31 cellular contexts compared by ENCODE assay signal in genomic region chr12:57315681-57316080, GRCh38.
DNase-seq lines count a peak whose midpoint lies in the region; ATAC-seq and TF ChIP-seq lines count a peak whose summit lies in the region.
"Had no signal": no experiment of that assay in that cellular context is flagged by ENCODE, and none has a peak within 500 bp of the region (broad histone marks: within the 10 kb centered on the region; RNA-seq: fewer than 3 reads in every experiment).

No MANE protein-coding gene starts in this region.

- H3K27ac Mint-ChIP-seq in MCF 10A (ENCODE audit: low read depth, unreplicated experiment) (no peak overlapping the region), WTC11 (peak overlapping the region; percentile 19; the same call in 1 of the 2 replicates)

- H3K4me3 Mint-ChIP-seq in MCF 10A (ENCODE audit: unreplicated experiment) (no peak overlapping the region), WTC11 (no peak overlapping the region)
- H3K4me3 Mint-ChIP-seq: CD4-positive, alpha-beta memory T cell had no signal

- H3K36me3 Mint-ChIP-seq in MCF 10A (ENCODE audit: insufficient read depth, unreplicated experiment) (peaks cover 6% of the 10 kb centered on the region), WTC11 (no peaks in the 10 kb centered on the region)

- no peak for TF ChIP-seq CTCF in MCF 10A (IDR thresholded peaks at IDR 0.05; ENCODE audit: unreplicated experiment)
- TF ChIP-seq CTCF in breast epithelium (IDR thresholded peaks at IDR 0.05), result no peak
- no peak for TF ChIP-seq CTCF in WTC11 (IDR thresholded peaks at IDR 0.05)

- intact Hi-C loops in MCF 10A (cut with micrococcal nuclease) (no loop called here), breast epithelium (cut with DNase I; ENCODE audit: low total_unique reads) (no loop called here)

- no peak for TF ChIP-seq POLR2A in breast epithelium (IDR thresholded peaks at IDR 0.05)

- H3K4me3 ChIP-seq in breast epithelium, result no peak overlapping the region
- H3K4me3 ChIP-seq: A549, GM12878, SJSA1 had no signal

- H3K27me3 Mint-ChIP-seq in MCF 10A (ENCODE audit: insufficient read depth, unreplicated experiment), result no peaks in the 10 kb centered on the region
- H3K27me3 Mint-ChIP-seq in WTC11 (ENCODE audit: low read depth), result no peaks in the 10 kb centered on the region
- H3K27me3 Mint-ChIP-seq: CD4-positive, alpha-beta memory T cell had no signal

- no peak for ATAC-seq in WTC11
- ATAC-seq in esophagus mucosa, result peak; percentile 44
- ATAC-seq in HG02884 (IDR thresholded peaks at IDR 0.05; ENCODE audit: unreplicated experiment), result no peak
- ATAC-seq: A549, GM12878, HCT116, HepG2, PC-3, Right ventricle myocardium inferior had no signal

- CTCF ChIA-PET in MCF 10A (lab: Yijun Ruan, JAX) (interaction anchor here (0.6 to 1.3 kb wide), 5 partner anchors 8 to 814 kb away, joined by 3 to 6 read pairs (median 4); partner anchors contain the start of gene INHBE), WTC11 (lab: Charles Lee) (interaction anchor here (2.2 kb wide), 1 partner anchor 137 kb away, joined by 7 read pairs; no protein-coding TSS in a partner anchor)

- peak; percentile 8 for DNase-seq in MCF 10A (ENCODE audit: unreplicated experiment)
- DNase-seq in breast epithelium (ENCODE audit: low spot score in 2 of 2), result no peak
- DNase-seq in WTC11 (ENCODE audit: low spot score), result no peak
- no peak for DNase-seq in NCI-H2029 (lab: John Stamatoyannopoulos, UW)
- no peak for DNase-seq in superior temporal gyrus (ENCODE audit: extremely low spot score)
- DNase-seq in activated CD8-positive, alpha-beta memory T cell treated with anti-CD3 and anti-CD28 coated beads, Interleukin-2, amount 50 U/mL, for 4 hours, result no peak
- DNase-seq: AML-193; C1 segment of cervical spinal cord; CD4-positive, alpha-beta memory T cell; COR-L47; DMS 273 treated with DMSO at 0.1 percent for 48 hours; DMS79; EL; GDM1; Karpas-422; NCI-H1092 treated with DMSO at 0.1 percent for 48 hours; NCI-H1436; NCI-H187; NCI-H446; NCI-H524 treated with DMSO at 0.1 percent for 48 hours; NCI-H82; NK-92 treated with Interleukin-12 subunit alpha and Interleukin-12 subunit beta, amount 100 ng/mL, for 24 hours; PC-3 had no signal

- no TSS peak for BruUV-seq in MCF 10A (replicated peaks; lab: Mats Ljungman, UMichigan)

- POLR2A ChIA-PET in MCF 10A (lab: Yijun Ruan, JAX) (interaction anchor here (0.6 to 1.0 kb wide), 2 partner anchors 15 to 17 kb away, joined by 3 read pairs; no protein-coding TSS in a partner anchor), WTC11 (lab: Charles Lee) (no interaction called here)

- H3K4me1 Mint-ChIP-seq in MCF 10A (ENCODE audit: insufficient read depth, unreplicated experiment) (no peaks in the 10 kb centered on the region), WTC11 (no peaks in the 10 kb centered on the region)

- H3K9me3 Mint-ChIP-seq in MCF 10A (ENCODE audit: unreplicated experiment), result no peaks in the 10 kb centered on the region
- H3K9me3 Mint-ChIP-seq in WTC11, result no peaks in the 10 kb centered on the region
- H3K9me3 Mint-ChIP-seq: CD4-positive, alpha-beta memory T cell had no signal

- H3K27me3 ChIP-seq in breast epithelium, result no peaks in the 10 kb centered on the region
- H3K27me3 ChIP-seq: SJSA1 had no signal

- no peaks in the 10 kb centered on the region for H3K4me1 ChIP-seq in breast epithelium
- H3K4me1 ChIP-seq: SJSA1 had no signal

- no peaks in the 10 kb centered on the region for H3K9me3 ChIP-seq in breast epithelium
- H3K9me3 ChIP-seq: A549, SJSA1 had no signal

- no peak overlapping the region for H3K27ac ChIP-seq in breast epithelium
- H3K27ac ChIP-seq: A549, SJSA1 had no signal

- no peaks in the 10 kb centered on the region for H3K36me3 ChIP-seq in breast epithelium

TF ChIP-seq in WTC11, 78 proteins besides CTCF, POLR2A, EP300 and RAD21:
- TF ChIP-seq PREB (CRISPR knock-in tag; IDR thresholded peaks at IDR 0.05; ENCODE audit: borderline replicate concordance), result no peak
- TF ChIP-seq ZNF512 (CRISPR knock-in tag; IDR thresholded peaks at IDR 0.05; ENCODE audit: borderline replicate concordance), result no peak
- TF ChIP-seq NR3C1 (CRISPR knock-in tag; conservative IDR thresholded peaks at IDR 0.05; ENCODE audit: low read depth), result no peak
- no peak for TF ChIP-seq ZNF138 (CRISPR knock-in tag; conservative IDR thresholded peaks at IDR 0.05)
- no peak for TF ChIP-seq ZNF263 (CRISPR knock-in tag; IDR thresholded peaks at IDR 0.05; ENCODE audit: low read depth)
- TF ChIP-seq USF1 (CRISPR knock-in tag; IDR thresholded peaks at IDR 0.05), result no peak
- TF ChIP-seq GTF2I (CRISPR knock-in tag; conservative IDR thresholded peaks at IDR 0.05), result no peak
- TF ChIP-seq NFE2L1 (CRISPR knock-in tag; IDR thresholded peaks at IDR 0.05), result no peak
- TF ChIP-seq GABPB1 (CRISPR knock-in tag; IDR thresholded peaks at IDR 0.05), result no peak
- no peak for TF ChIP-seq TEAD4 (CRISPR knock-in tag; IDR thresholded peaks at IDR 0.05)
- TF ChIP-seq GRHL2 (CRISPR knock-in tag; IDR thresholded peaks at IDR 0.05; ENCODE audit: insufficient replicate concordance, severe bottlenecking), result no peak
- TF ChIP-seq ATF2 (CRISPR knock-in tag; IDR thresholded peaks at IDR 0.05; ENCODE audit: borderline replicate concordance, low read depth), result no peak
- no peak for TF ChIP-seq ZNF232 (CRISPR knock-in tag; IDR thresholded peaks at IDR 0.05)
- no peak for TF ChIP-seq JUN (CRISPR knock-in tag; IDR thresholded peaks at IDR 0.05)
- TF ChIP-seq E2F1 (CRISPR knock-in tag; IDR thresholded peaks at IDR 0.05), result no peak
- no peak for TF ChIP-seq CBFB (CRISPR knock-in tag; IDR thresholded peaks at IDR 0.05; ENCODE audit: low read depth)
- TF ChIP-seq ETV6 (CRISPR knock-in tag; IDR thresholded peaks at IDR 0.05), result no peak
- no peak for TF ChIP-seq FOXJ3 (CRISPR knock-in tag; IDR thresholded peaks at IDR 0.05; ENCODE audit: borderline replicate concordance)
